ENCODE assay signal across 13 cellular contexts in genomic region chr10:62052276-62052675, GRCh38.
DNase-seq lines count a peak whose midpoint lies in the region; ATAC-seq and TF ChIP-seq lines count a peak whose summit lies in the region.
"Had no signal": no experiment of that assay in that cellular context is flagged by ENCODE, and none has a peak within 500 bp of the region (broad histone marks: within the 10 kb centered on the region; RNA-seq: fewer than 3 reads in every experiment).

No MANE protein-coding gene starts in this region.

- DNase-seq in AG10803 (ENCODE audit: low read depth) (no peak), GM23248 (no peak), astrocyte of the hippocampus (ENCODE audit: low read depth, low spot score) (peak; percentile 13), osteoblast (ENCODE audit: insufficient read length, low spot score, missing footprints) (no peak), ureter (ENCODE audit: low spot score) (no peak), erythroblast (lab: John Stamatoyannopoulos, UW) (no peak), NCI-H2107 treated with DMSO at 0.1 percent for 48 hours (lab: John Stamatoyannopoulos, UW; ENCODE audit: unreplicated experiment) (no peak)
- DNase-seq: activated gamma-delta T cell; effector CD8-positive, alpha-beta T cell; naive thymus-derived CD8-positive, alpha-beta T cell; NCI-H1092 treated with DMSO at 0.1 percent for 48 hours; NK-92 treated with Interleukin-12 subunit alpha and Interleukin-12 subunit beta, amount 100 ng/mL, for 24 hours had no signal

- H4K20me1 ChIP-seq in GM23248 (ENCODE audit: insufficient read depth) (peaks cover 4% of the 10 kb centered on the region; the same call in 1 of the 2 replicates), osteoblast (ENCODE audit: insufficient read depth, low read length) (peaks cover 58% of the 10 kb centered on the region)

- no peak for ATAC-seq in GM18511 (IDR thresholded peaks at IDR 0.05; ENCODE audit: unreplicated experiment)
- ATAC-seq: naive thymus-derived CD8-positive, alpha-beta T cell had no signal

- no peak for TF ChIP-seq POLR2A in erythroblast (IDR thresholded peaks at IDR 0.05; ENCODE audit: low read length)

- 75 to 87% methylated on average over 4 of the region's 4 CpGs for WGBS in GM23248 (ENCODE audit: low coverage in 1 of 2, low lambda C conversion rate in 2 of 2, missing lambda C conversion rate in 2 of 2), 2 experiments

- H3K27me3 ChIP-seq in GM23248 (replicated peaks; ENCODE audit: insufficient read depth) (no peaks in the 10 kb centered on the region), osteoblast (ENCODE audit: insufficient read depth, low read length) (no peaks in the 10 kb centered on the region)

- in situ Hi-C loops in GM23248 (cut with MboI): no loop called here

- H3K36me3 ChIP-seq in GM23248 (ENCODE audit: low read depth) (peaks cover 66% of the 10 kb centered on the region), osteoblast (ENCODE audit: insufficient read depth, low read length) (peaks cover 58% of the 10 kb centered on the region)

- peaks cover 79% of the 10 kb centered on the region for H3F3A ChIP-seq in GM23248 (ENCODE audit: insufficient read depth)

- H3K9me3 ChIP-seq in GM23248 (ENCODE audit: low read depth) (no peaks in the 10 kb centered on the region), osteoblast (ENCODE audit: low read depth, low read length) (no peaks in the 10 kb centered on the region)

- H3K79me2 ChIP-seq in GM23248 (ENCODE audit: insufficient read depth): peaks cover 97% of the 10 kb centered on the region
- H3K79me2 ChIP-seq in osteoblast (ENCODE audit: insufficient read depth, low read length): peaks cover 97% of the 10 kb centered on the region

- H3K4me3 ChIP-seq in AG10803 (ENCODE audit: low read length): peak overlapping the region; percentile 90
- peak overlapping the region; percentile 94 for H3K4me3 ChIP-seq in GM23248
- peak overlapping the region; percentile 77 for H3K4me3 ChIP-seq in osteoblast (ENCODE audit: insufficient read depth, low read length)

- H3K9me2 ChIP-seq in GM23248 (ENCODE audit: insufficient read depth): no peaks in the 10 kb centered on the region

- H2AFZ ChIP-seq in GM23248 (no peak overlapping the region), osteoblast (ENCODE audit: low read length) (no peak overlapping the region)

- TF ChIP-seq CTCF in AG10803 (conservative IDR thresholded peaks at IDR 0.05; ENCODE audit: low read length): no peak
- no peak for TF ChIP-seq CTCF in osteoblast (IDR thresholded peaks at IDR 0.05; ENCODE audit: extremely low read depth, low read depth, low read length)

- peak overlapping the region; percentile 87 for H3K4me2 ChIP-seq in GM23248 (ENCODE audit: unreplicated experiment)
- H3K4me2 ChIP-seq in osteoblast (ENCODE audit: insufficient read depth, low read length): peak overlapping the region; percentile 88

- H3K4me1 ChIP-seq in GM23248 (ENCODE audit: insufficient read depth) (peaks cover 77% of the 10 kb centered on the region), osteoblast (ENCODE audit: insufficient read depth, low read length) (peaks cover 68% of the 10 kb centered on the region)

- no peak overlapping the region for H3K9ac ChIP-seq in GM23248

- H3K27ac ChIP-seq in GM23248 (no peak overlapping the region), osteoblast (ENCODE audit: low read depth, low read length) (peak overlapping the region; percentile 93)
